9 cellular contexts compared by ENCODE assay signal in the genomic region with DNA sequence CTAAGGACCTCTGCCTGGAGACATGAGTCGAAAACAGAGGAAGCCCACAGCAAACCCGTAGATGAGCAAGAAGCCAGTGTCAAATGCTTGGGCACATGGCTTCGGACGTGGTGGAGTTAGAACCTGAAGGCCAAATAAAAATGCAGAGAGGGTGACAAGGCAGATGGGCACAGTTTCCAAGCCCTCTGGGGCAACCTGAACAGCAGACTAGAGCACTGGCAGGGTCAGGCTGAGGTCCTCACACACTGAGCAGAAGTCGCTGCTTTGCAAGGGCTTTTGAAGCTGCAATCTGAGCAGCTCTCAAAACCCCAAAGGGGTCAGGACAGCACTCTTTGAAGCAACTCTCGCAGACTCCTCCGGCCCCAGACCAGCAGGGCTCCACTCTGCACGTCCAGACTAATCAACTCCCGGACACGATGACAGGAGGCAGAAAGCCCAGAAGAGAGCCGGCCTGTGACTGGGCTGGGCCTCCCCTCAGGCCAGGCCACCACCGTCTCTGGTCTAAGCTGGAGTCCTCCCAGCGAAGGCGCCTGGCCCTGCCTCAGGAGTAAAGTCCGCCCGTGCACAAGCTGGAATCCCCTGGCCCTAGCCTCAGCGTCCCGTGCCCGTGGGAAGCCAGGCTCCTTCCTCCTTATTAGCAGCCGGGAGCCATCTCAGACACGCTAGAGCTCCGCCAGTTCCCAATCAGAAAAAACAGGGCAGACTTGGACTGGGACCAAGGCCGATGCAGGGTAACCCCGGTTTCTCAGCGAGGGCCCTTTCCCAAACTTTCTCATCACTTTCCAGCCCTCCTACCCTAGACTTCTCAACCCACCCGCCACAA. TPM values are rescaled to one million over a fixed set of nuclear protein-coding genes. Genes with fewer than 3 reads are reported as not detected.
A peak's percentile ranks its signal among the peaks of the same experiment; 100 is the strongest.
DNase-seq lines count a peak whose midpoint lies in the region; ATAC-seq and TF ChIP-seq lines count a peak whose summit lies in the region.
"Had no signal": no experiment of that assay in that cellular context is flagged by ENCODE, and none has a peak within 500 bp of the region (broad histone marks: within the 10 kb centered on the region; RNA-seq: fewer than 3 reads in every experiment).

No MANE protein-coding gene starts in this region.

- peak; percentile 74 for DNase-seq in activated CD4-positive, alpha-beta T cell treated with anti-CD3 and anti-CD28 coated beads, Interleukin-2, amount 10 ng/mL, durations not matched to agents 24 days and 14 days
- DNase-seq in activated CD4-positive, alpha-beta T cell treated with anti-CD3 and anti-CD28 coated beads for 1 hour = no peak
- DNase-seq in PC-3 = peak; percentile 44
- peak; percentile 71 for DNase-seq in cerebellar cortex (ENCODE audit: low spot score)
- DNase-seq in MV-4-11 (lab: John Stamatoyannopoulos, UW) = no peak

- H2AFZ ChIP-seq in PC-3 (ENCODE audit: low read length) = peak overlapping the region; percentile 72

- H4K20me1 ChIP-seq in PC-3 (ENCODE audit: low read length) = 0 out of 2 replicates have a peak, but pooled peaks cover 3% of the 10 kb centered on the region

- peaks cover 8% of the 10 kb centered on the region for H3K36me3 Mint-ChIP-seq in activated CD4-positive, alpha-beta T cell treated with anti-CD3 and anti-CD28 coated beads, Interleukin-2, amount 10 ng/mL, durations not matched to agents 24 days and 14 days (ENCODE audit: low read depth)
- H3K36me3 Mint-ChIP-seq in stimulated activated memory B cell treated with anti-CD40 and anti-IgM and Interleukin-4, amounts not matched to agents 10 μg/mL and 1 μg/mL and 100 μg/mL, for 72 hours = peaks cover 8% of the 10 kb centered on the region

- peaks cover 57% of the 10 kb centered on the region for H3K79me2 ChIP-seq in PC-3 (ENCODE audit: low read length)

- no peaks in the 10 kb centered on the region for H3K9me3 Mint-ChIP-seq in activated CD4-positive, alpha-beta T cell treated with anti-CD3 and anti-CD28 coated beads, Interleukin-2, amount 10 ng/mL, durations not matched to agents 24 days and 14 days
- H3K9me3 Mint-ChIP-seq in stimulated activated memory B cell treated with anti-CD40 and anti-IgM and Interleukin-4, amounts not matched to agents 10 μg/mL and 1 μg/mL and 100 μg/mL, for 72 hours = no peaks in the 10 kb centered on the region

- no peaks in the 10 kb centered on the region for H3K27me3 Mint-ChIP-seq in activated CD4-positive, alpha-beta T cell treated with anti-CD3 and anti-CD28 coated beads, Interleukin-2, amount 10 ng/mL, durations not matched to agents 24 days and 14 days
- H3K27me3 Mint-ChIP-seq in stimulated activated memory B cell treated with anti-CD40 and anti-IgM and Interleukin-4, amounts not matched to agents 10 μg/mL and 1 μg/mL and 100 μg/mL, for 72 hours = no peaks in the 10 kb centered on the region

- peak overlapping the region; percentile 93 for H3K27ac Mint-ChIP-seq in activated CD4-positive, alpha-beta T cell treated with anti-CD3 and anti-CD28 coated beads, Interleukin-2, amount 10 ng/mL, durations not matched to agents 24 days and 14 days
- H3K27ac Mint-ChIP-seq in stimulated activated memory B cell treated with anti-CD40 and anti-IgM and Interleukin-4, amounts not matched to agents 10 μg/mL and 1 μg/mL and 100 μg/mL, for 72 hours = peak overlapping the region; percentile 95

- peaks cover 33% of the 10 kb centered on the region for H3K4me1 ChIP-seq in PC-3 (ENCODE audit: insufficient read depth, low read length)

- BruUV-seq in PC-3 (replicated peaks; lab: Mats Ljungman, UMichigan) = TSS peak; percentile 53

- intact Hi-C loops in activated CD4-positive, alpha-beta T cell treated with anti-CD3 and anti-CD28 coated beads, Interleukin-2, amount 10 ng/mL, durations not matched to agents 24 days and 14 days (cut with micrococcal nuclease) = loop anchor here (1.0 to 5.0 kb wide), 5 partner anchors 68 to 306 kb away; a partner anchor contains a TSS
- intact Hi-C loops in PC-3 (cut with micrococcal nuclease) = no loop called here

- H3F3A ChIP-seq in PC-3 (ENCODE audit: low read length, unreplicated experiment) = no peaks in the 10 kb centered on the region

- no peaks in the 10 kb centered on the region for H3K9me2 ChIP-seq in PC-3 (replicated peaks; ENCODE audit: low read length)

- peaks cover 26% of the 10 kb centered on the region for H3K4me1 Mint-ChIP-seq in activated CD4-positive, alpha-beta T cell treated with anti-CD3 and anti-CD28 coated beads, Interleukin-2, amount 10 ng/mL, durations not matched to agents 24 days and 14 days
- peaks cover 58% of the 10 kb centered on the region for H3K4me1 Mint-ChIP-seq in stimulated activated memory B cell treated with anti-CD40 and anti-IgM and Interleukin-4, amounts not matched to agents 10 μg/mL and 1 μg/mL and 100 μg/mL, for 72 hours

- H3K4me3 ChIP-seq in PC-3 (ENCODE audit: low read length) = peak overlapping the region; percentile 88

- H3K36me3 ChIP-seq in PC-3 (ENCODE audit: low read depth, low read length) = peaks cover 7% of the 10 kb centered on the region; the same call in 1 of the 2 replicates

- no peaks in the 10 kb centered on the region for H3K9me3 ChIP-seq in PC-3 (ENCODE audit: low read length)

- ATAC-seq in PC-3 (peak; percentile 21), GM18867 (IDR thresholded peaks at IDR 0.05; ENCODE audit: unreplicated experiment) (no peak)
- ATAC-seq in stimulated activated memory B cell treated with anti-CD40 and anti-IgM and Interleukin-4, amounts not matched to agents 10 μg/mL and 1 μg/mL and 100 μg/mL, for 72 hours = no peak

- no peak for TF ChIP-seq CTCF in PC-3 (conservative IDR thresholded peaks at IDR 0.05; ENCODE audit: low read depth, low read length)

- POLR2A ChIA-PET in PC-3 (lab: Charles Lee; ENCODE audit: unreplicated experiment) = interaction anchor here (0.6 to 1.4 kb wide), 3 partner anchors 55 to 100 kb away, joined by 3 to 4 read pairs (median 3); a partner anchor contains a TSS

- H3K9ac ChIP-seq in PC-3 (ENCODE audit: low read length) = peak overlapping the region; percentile 86

- CTCF ChIA-PET in PC-3 (lab: Charles Lee) = interaction anchor here (0.5 to 0.6 kb wide), 3 partner anchors 58 to 143 kb away, joined by 3 to 4 read pairs (median 3); no protein-coding TSS in a partner anchor

- H3K27ac ChIP-seq in PC-3 (ENCODE audit: low read length) (peak overlapping the region; percentile 11; the same call in 1 of the 2 replicates), layer of hippocampus (ENCODE audit: low read depth, low read length) (peak overlapping the region; percentile 84)

- H3K27me3 ChIP-seq in PC-3 (ENCODE audit: low read length) = no peaks in the 10 kb centered on the region
- no peaks in the 10 kb centered on the region for H3K27me3 ChIP-seq in layer of hippocampus (ENCODE audit: control insufficient read depth, insufficient read depth, low read length)

- peak overlapping the region; percentile 98 for H3K4me3 Mint-ChIP-seq in activated CD4-positive, alpha-beta T cell treated with anti-CD3 and anti-CD28 coated beads, Interleukin-2, amount 10 ng/mL, durations not matched to agents 24 days and 14 days
- H3K4me3 Mint-ChIP-seq in stimulated activated memory B cell treated with anti-CD40 and anti-IgM and Interleukin-4, amounts not matched to agents 10 μg/mL and 1 μg/mL and 100 μg/mL, for 72 hours = peak overlapping the region; percentile 94

- peak overlapping the region; percentile 95 for H3K4me2 ChIP-seq in PC-3 (ENCODE audit: low read length)

RNA-seq across cellular contexts. Expression of a gene that starts 0.9 kb away (rescaled TPM):
- total RNA-seq in activated CD4-positive, alpha-beta T cell treated with anti-CD3 and anti-CD28 coated beads, Interleukin-2, amount 10 ng/mL, durations not matched to agents 24 days and 14 days = 120 and 121 TPM in 2 replicates
- total RNA-seq in PC-3 (2014; rRNA removed) = 152 and 156 TPM in 2 replicates

RNA-seq across cellular contexts. Expression of a gene that starts 14.1 kb away (rescaled TPM):
- 99.6 and 100 TPM in 2 replicates for total RNA-seq in activated CD4-positive, alpha-beta T cell treated with anti-CD3 and anti-CD28 coated beads, Interleukin-2, amount 10 ng/mL, durations not matched to agents 24 days and 14 days
- total RNA-seq in PC-3 (2014; rRNA removed) = 82.4 and 112 TPM in 2 replicates

RNA-seq across cellular contexts. Expression of a gene that starts 14.3 kb away (rescaled TPM):
- 189 and 199 TPM in 2 replicates for total RNA-seq in activated CD4-positive, alpha-beta T cell treated with anti-CD3 and anti-CD28 coated beads, Interleukin-2, amount 10 ng/mL, durations not matched to agents 24 days and 14 days
- total RNA-seq in PC-3 (2014; rRNA removed) = 163 and 205 TPM in 2 replicates

RNA-seq across cellular contexts. Expression of a gene that starts 31.9 kb away (rescaled TPM):
- total RNA-seq in activated CD4-positive, alpha-beta T cell treated with anti-CD3 and anti-CD28 coated beads, Interleukin-2, amount 10 ng/mL, durations not matched to agents 24 days and 14 days = not detected in 2 replicates
- not detected in 2 replicates for total RNA-seq in PC-3 (2014; rRNA removed)
- total RNA-seq: pulmonary artery endothelial cell had no signal

RNA-seq across cellular contexts. Expression of a gene that starts 40.2 kb away (rescaled TPM):
- not detected in 2 replicates for total RNA-seq in activated CD4-positive, alpha-beta T cell treated with anti-CD3 and anti-CD28 coated beads, Interleukin-2, amount 10 ng/mL, durations not matched to agents 24 days and 14 days
- total RNA-seq in PC-3 (2014; rRNA removed) = not detected in 2 replicates
- total RNA-seq: pulmonary artery endothelial cell had no signal

Comparison
In these comparisons a context has a peak if more than half of its experiments do, and no peak if none do; other contexts are left out.
1. DNase-seq: peak in activated CD4-positive, alpha-beta T cell treated with anti-CD3 and anti-CD28 coated beads, Interleukin-2, amount 10 ng/mL, durations not matched to agents 24 days and 14 days (single experiment), PC-3 (single experiment) and cerebellar cortex (single experiment); none in activated CD4-positive, alpha-beta T cell treated with anti-CD3 and anti-CD28 coated beads for 1 hour (single experiment) and MV-4-11 (single experiment).